14 cellular contexts compared by ENCODE assay signal in the genomic region with DNA sequence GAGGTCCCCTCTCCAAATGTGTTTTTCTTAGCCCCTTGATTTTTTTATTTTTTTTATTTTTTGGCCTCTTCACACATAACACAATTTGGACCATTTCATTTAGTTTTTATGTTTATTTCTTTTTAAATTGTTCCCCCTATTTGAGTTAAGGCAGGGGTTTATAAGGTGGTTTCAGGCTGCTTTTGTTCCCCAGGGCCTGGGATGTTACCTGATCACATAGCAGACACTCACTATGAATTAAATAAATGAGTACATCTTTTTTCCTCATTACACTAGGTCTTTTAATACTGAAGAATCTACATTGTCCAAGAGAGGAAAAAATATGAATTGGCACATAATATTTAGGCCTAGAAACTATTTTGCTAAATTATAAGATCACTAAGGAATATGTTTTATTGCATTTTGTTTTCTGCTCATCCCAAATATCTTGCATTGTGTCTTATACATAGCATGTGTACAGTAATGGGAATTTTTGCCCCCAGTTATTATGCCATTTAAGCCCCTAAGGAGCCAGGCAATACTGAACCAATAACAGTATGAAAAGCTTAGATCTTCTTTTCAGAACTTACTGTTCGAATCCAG.
"Had no signal": no experiment of that assay in that cellular context is flagged by ENCODE, and none has a peak within 500 bp of the region (broad histone marks: within the 10 kb centered on the region; RNA-seq: fewer than 3 reads in every experiment).

No MANE protein-coding gene starts in this region.

- H3K79me2 ChIP-seq: parathyroid adenoma had no signal

- H3K4me3 ChIP-seq: skin epidermis, suprapubic skin, upper lobe of left lung had no signal

- H3K4me1 Mint-ChIP-seq: naive B cell had no signal

- H3K27ac Mint-ChIP-seq: naive B cell had no signal

- H3K36me3 ChIP-seq: suprapubic skin, upper lobe of left lung had no signal

- H3K4me1 ChIP-seq: parathyroid adenoma, suprapubic skin, upper lobe of left lung had no signal

- H3K9me3 ChIP-seq: suprapubic skin, upper lobe of left lung had no signal

- H3K9ac ChIP-seq: parathyroid adenoma had no signal

- H2AFZ ChIP-seq: parathyroid adenoma had no signal

- H3K27ac ChIP-seq: parathyroid adenoma, skin epidermis, suprapubic skin had no signal

- FAIRE-seq: frontal cortex had no signal

- H3K27me3 ChIP-seq: suprapubic skin, upper lobe of left lung had no signal

- DNase-seq: activated CD4-positive, alpha-beta T cell treated with anti-CD3 and anti-CD28 coated beads, Interleukin-2, amount 50 U/mL, for 4 hours; activated CD4-positive, CD25-positive, alpha-beta regulatory T cell treated with anti-CD3 and anti-CD28 coated beads, Interleukin-2, amount 50 U/mL, for 72 hours; activated naive CD4-positive, alpha-beta T cell; activated T-cell treated with anti-CD3 and anti-CD28 coated beads for 4 hours; effector CD8-positive, alpha-beta T cell; naive B cell; retina; stimulated activated CD4-positive, alpha-beta T cell treated with anti-CD3 and anti-CD28 coated beads, Interleukin-4, amount 100 ng/mL, for 24 hours; stimulated activated naive CD8-positive, alpha-beta T cell treated with anti-CD3 and anti-CD28 coated beads, Interleukin-15, Interleukin-2, amounts not matched to agents 100 U/mL and 50 U/mL, for 24 hours; upper lobe of left lung had no signal

- ATAC-seq: stimulated activated naive CD8-positive, alpha-beta T cell treated with anti-CD3 and anti-CD28 coated beads, Interleukin-15, Interleukin-2, amounts not matched to agents 100 U/mL and 50 U/mL, for 24 hours had no signal

- H3K4me3 Mint-ChIP-seq: naive B cell had no signal
